In genomic region chr3:64987731-64988130, GRCh38 we compare ENCODE assay signal across 1 cellular context.
TF ChIP-seq lines count a peak whose summit lies in the region.

No MANE protein-coding gene starts in this region.

TF ChIP-seq in SK-N-SH, 30 proteins besides CTCF, POLR2A, EP300 and RAD21 (continued from another document):
- TF ChIP-seq IRF3 (IDR thresholded peaks at IDR 0.05; ENCODE audit: low read depth, low read length): no peak
- TF ChIP-seq EZH2phosphoT487 (IDR thresholded peaks at IDR 0.05; ENCODE audit: borderline replicate concordance, low read depth): no peak
- no peak for TF ChIP-seq FOXJ3 (CRISPR knock-in tag; IDR thresholded peaks at IDR 0.05)
- TF ChIP-seq PBX3 (IDR thresholded peaks at IDR 0.05): no peak
- TF ChIP-seq CHD2 (IDR thresholded peaks at IDR 0.05; ENCODE audit: low read length, partially characterized antibody): no peak
- TF ChIP-seq REST (IDR thresholded peaks at IDR 0.05; ENCODE audit: low read depth, low read length): no peak
- TF ChIP-seq JUND (IDR thresholded peaks at IDR 0.05): no peak
- TF ChIP-seq RFX5 (IDR thresholded peaks at IDR 0.05; ENCODE audit: low read length): no peak
- no peak for TF ChIP-seq GATA2 (CRISPR knock-in tag; IDR thresholded peaks at IDR 0.05)
- TF ChIP-seq YY1 (IDR thresholded peaks at IDR 0.05; ENCODE audit: low read depth): no peak
- TF ChIP-seq NFIC (IDR thresholded peaks at IDR 0.05; ENCODE audit: borderline replicate concordance): no peak
